ENCODE assay signal across 36 cellular contexts in the genomic region with DNA sequence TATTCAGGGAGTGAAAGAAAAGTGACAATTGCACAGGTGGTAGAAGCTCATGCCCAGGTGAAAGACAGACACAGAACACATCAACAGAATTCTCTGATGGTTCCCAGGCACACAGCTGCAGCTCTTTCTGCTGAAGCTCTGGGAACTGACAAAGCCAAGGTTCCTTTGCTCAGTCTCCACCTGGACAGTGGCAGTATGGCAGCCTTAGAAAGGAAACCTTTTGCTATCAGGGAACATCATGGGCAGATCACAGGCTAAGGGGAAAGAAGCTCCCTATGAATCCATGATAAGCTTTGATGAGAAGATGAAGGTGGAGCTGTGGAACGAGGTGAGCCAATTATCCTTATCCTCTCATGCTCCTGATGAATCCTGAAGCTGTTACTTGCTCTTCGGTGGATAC. TPM values are rescaled to one million over a fixed set of nuclear protein-coding genes. Genes with fewer than 3 reads are reported as not detected.
"Had no signal": no experiment of that assay in that cellular context is flagged by ENCODE, and none has a peak within 500 bp of the region (broad histone marks: within the 10 kb centered on the region; RNA-seq: fewer than 3 reads in every experiment).

No MANE protein-coding gene starts in this region.

- H3K36me3 ChIP-seq: gastrocnemius medialis, left lung, prostate gland, right atrium auricular region, sigmoid colon, stomach, thyroid gland, vagina had no signal

- H3K79me2 ChIP-seq: hepatocyte had no signal

- H3K4me1 ChIP-seq: gastrocnemius medialis, left lung, prostate gland, right atrium auricular region, sigmoid colon, stomach, thyroid gland, vagina had no signal

- ATAC-seq: effector memory CD8-positive, alpha-beta T cell; esophagus mucosa; gastrocnemius medialis; left cardiac atrium; left lung; naive thymus-derived CD8-positive, alpha-beta T cell; stimulated activated effector memory CD8-positive, alpha-beta T cell treated with anti-CD3 and anti-CD28 coated beads, Interleukin-12 subunit alpha, Interleukin-12 subunit beta, amount 100 ng/mL, for 72 hours had no signal

- H3K9me3 ChIP-seq: gastrocnemius medialis, left lung, prostate gland, right atrium auricular region, sigmoid colon, stomach, thyroid gland, vagina had no signal

- H3K27ac ChIP-seq: epithelial cell of prostate, gastrocnemius medialis, hepatocyte, left lung, prostate gland, right atrium auricular region, sigmoid colon, stomach, thyroid gland, vagina had no signal

- H2AFZ ChIP-seq: hepatocyte had no signal

- DNase-seq: cortex of kidney; effector memory CD8-positive, alpha-beta T cell; foreskin fibroblast; gastrocnemius medialis; head of caudate nucleus; left cardiac atrium; left lung; naive thymus-derived CD8-positive, alpha-beta T cell; nephron progenitor cell; nucleus accumbens; sigmoid colon; stimulated activated CD4-positive, alpha-beta T cell treated with anti-CD3 and anti-CD28 coated beads, Interleukin-2, amount 100 ng/mL, for 24 hours; stimulated activated CD4-positive, alpha-beta T cell treated with anti-CD3 and anti-CD28 coated beads, Interleukin-4, amount 100 ng/mL, for 24 hours; stimulated activated naive CD4-positive, alpha-beta T cell treated with Interleukin-2 at 50 U/mL for 16 hours; stomach; thyroid gland; trophoblast cell had no signal

- FAIRE-seq: islet of Langerhans had no signal

- H3K4me2 ChIP-seq: hepatocyte had no signal

- H3K4me3 ChIP-seq: gastrocnemius medialis, hepatocyte, left lung, prostate gland, right atrium auricular region, sigmoid colon, stomach, thyroid gland, vagina had no signal

- H3K27me3 ChIP-seq: gastrocnemius medialis, hepatocyte, left lung, right atrium auricular region, sigmoid colon, stomach, thyroid gland, vagina had no signal

RNA-seq across cellular contexts. Expression of a gene that starts 1.2 kb away (rescaled TPM):
- total RNA-seq: dermis microvascular lymphatic vessel endothelial cell; gastrocnemius medialis; glomerular endothelial cell; hepatocyte; kidney epithelial cell; left cardiac atrium; left lung; lung microvascular endothelial cell; mesenteric fat pad; myocyte; naive thymus-derived CD8-positive, alpha-beta T cell; osteocyte; prostate gland; right atrium auricular region; sigmoid colon; skeletal muscle tissue; stomach; subcutaneous adipose tissue; temporal lobe; thyroid gland; ureter; vagina had no signal
- polyA plus RNA-seq: hepatocyte; naive thymus-derived CD8-positive, alpha-beta T cell; sigmoid colon had no signal

RNA-seq across cellular contexts. Expression of a gene that starts 12.9 kb away (rescaled TPM):
- total RNA-seq: dermis microvascular lymphatic vessel endothelial cell; gastrocnemius medialis; glomerular endothelial cell; hepatocyte; left cardiac atrium; left lung; lung microvascular endothelial cell; mesenteric fat pad; myocyte; naive thymus-derived CD8-positive, alpha-beta T cell; osteocyte; prostate gland; right atrium auricular region; sigmoid colon; skeletal muscle tissue; stomach; subcutaneous adipose tissue; temporal lobe; thyroid gland had no signal
- polyA plus RNA-seq: hepatocyte; naive thymus-derived CD8-positive, alpha-beta T cell had no signal

RNA-seq across cellular contexts. Expression of a gene that starts 24.1 kb away (rescaled TPM):
- total RNA-seq: dermis microvascular lymphatic vessel endothelial cell; gastrocnemius medialis; glomerular endothelial cell; hepatocyte; kidney epithelial cell; left cardiac atrium; left lung; lung microvascular endothelial cell; mesenteric fat pad; myocyte; naive thymus-derived CD8-positive, alpha-beta T cell; osteocyte; prostate gland; right atrium auricular region; sigmoid colon; skeletal muscle tissue; subcutaneous adipose tissue; temporal lobe; thyroid gland; ureter had no signal
- polyA plus RNA-seq: hepatocyte; naive thymus-derived CD8-positive, alpha-beta T cell had no signal

RNA-seq across cellular contexts. Expression of a gene that starts 29.3 kb away (rescaled TPM):
- total RNA-seq: dermis microvascular lymphatic vessel endothelial cell; gastrocnemius medialis; glomerular endothelial cell; hepatocyte; left cardiac atrium; left lung; lung microvascular endothelial cell; mesenteric fat pad; myocyte; naive thymus-derived CD8-positive, alpha-beta T cell; osteocyte; prostate gland; right atrium auricular region; sigmoid colon; skeletal muscle tissue; stomach; subcutaneous adipose tissue; temporal lobe; thyroid gland; ureter had no signal
- polyA plus RNA-seq: hepatocyte; naive thymus-derived CD8-positive, alpha-beta T cell had no signal

RNA-seq across cellular contexts. Expression of a gene that starts 39.2 kb away (rescaled TPM):
- total RNA-seq: dermis microvascular lymphatic vessel endothelial cell; gastrocnemius medialis; glomerular endothelial cell; hepatocyte; left cardiac atrium; lung microvascular endothelial cell; mesenteric fat pad; myocyte; naive thymus-derived CD8-positive, alpha-beta T cell; osteocyte; prostate gland; right atrium auricular region; sigmoid colon; skeletal muscle tissue; stomach; subcutaneous adipose tissue; temporal lobe; thyroid gland had no signal
- polyA plus RNA-seq: hepatocyte; naive thymus-derived CD8-positive, alpha-beta T cell had no signal
